In genomic region chr5:58060971-58061370, GRCh38 we compare ENCODE assay signal across 15 cellular contexts.
DNase-seq lines count a peak whose midpoint lies in the region; TF ChIP-seq lines count a peak whose summit lies in the region.
"Had no signal": no experiment of that assay in that cellular context is flagged by ENCODE, and none has a peak within 500 bp of the region (broad histone marks: within the 10 kb centered on the region; RNA-seq: fewer than 3 reads in every experiment).

No MANE protein-coding gene starts in this region.

- H3K9me2 ChIP-seq in SK-N-SH: no peaks in the 10 kb centered on the region

- no peak for TF ChIP-seq RAD21 in SK-N-SH (IDR thresholded peaks at IDR 0.05; ENCODE audit: low read length)

- TF ChIP-seq EP300 in SK-N-SH (IDR thresholded peaks at IDR 0.05; ENCODE audit: borderline replicate concordance in 1 of 2, low read depth in 1 of 2, low read length in 1 of 2): no peak
- TF ChIP-seq EP300 in stomach (IDR thresholded peaks at IDR 0.05): no peak

- TF ChIP-seq POLR2A in stomach (IDR thresholded peaks at IDR 0.05) (no peak), adrenal gland (IDR thresholded peaks at IDR 0.05) (no peak)

- DNase-seq in GM03348 (ENCODE audit: low spot score) (peak; percentile 72), SK-N-SH (no peak), foreskin fibroblast (peak; percentile 45 to 60), osteoblast (ENCODE audit: insufficient read length, low spot score, missing footprints) (peak; percentile 79), stomach (no peak), NCI-H2029 (lab: John Stamatoyannopoulos, UW) (no peak), adrenal gland (no peak), HUDEP-2 (lab: John Stamatoyannopoulos, UW; ENCODE audit: unreplicated experiment in 76 of 76) (no peak)
- DNase-seq: activated naive CD8-positive, alpha-beta T cell treated with anti-CD3 and anti-CD28 coated beads, Interleukin-2, amount 10 ng/mL, durations not matched to agents 7 days and 5 days; NCI-H187; NCI-H526 treated with DMSO at 0.1 percent for 48 hours; Peyer's patch; T-helper 17 cell had no signal

- H4K20me1 ChIP-seq in SK-N-SH (ENCODE audit: insufficient read depth): no peaks in the 10 kb centered on the region
- no peaks in the 10 kb centered on the region for H4K20me1 ChIP-seq in osteoblast (ENCODE audit: insufficient read depth, low read length)

- H2AFZ ChIP-seq in SK-N-SH (ENCODE audit: low read depth) (peak overlapping the region; percentile 52; the same call in 1 of the 2 replicates), osteoblast (ENCODE audit: low read length) (peak overlapping the region; percentile 32)

- no peaks in the 10 kb centered on the region for H3K36me3 ChIP-seq in SK-N-SH (replicated peaks in 1 of 2; ENCODE audit: control insufficient read depth in 1 of 2, insufficient read depth in 2 of 2, low read length in 1 of 2)
- no peaks in the 10 kb centered on the region for H3K36me3 ChIP-seq in osteoblast (ENCODE audit: insufficient read depth, low read length)
- no peaks in the 10 kb centered on the region for H3K36me3 ChIP-seq in stomach
- no peaks in the 10 kb centered on the region for H3K36me3 ChIP-seq in adrenal gland (replicated peaks in 1 of 2)
- H3K36me3 ChIP-seq: Peyer's patch had no signal

- POLR2A ChIA-PET in SK-N-SH (lab: Yijun Ruan, JAX): no interaction called here

- H3K79me2 ChIP-seq in SK-N-SH (ENCODE audit: insufficient read depth) (no peaks in the 10 kb centered on the region), osteoblast (ENCODE audit: insufficient read depth, low read length) (no peaks in the 10 kb centered on the region)

- H3K9ac ChIP-seq in SK-N-SH: no peak overlapping the region

- H3K4me1 ChIP-seq in SK-N-SH (ENCODE audit: control insufficient read depth in 1 of 2, insufficient read depth in 2 of 2, low read depth in 1 of 2, low read length in 1 of 2) (peaks cover 0 to 9% of the 10 kb centered on the region in 2 experiments; a peak in 2 of 4 replicates), osteoblast (ENCODE audit: insufficient read depth, low read length) (peaks cover 19% of the 10 kb centered on the region), stomach (no peaks in the 10 kb centered on the region), adrenal gland (replicated peaks in 1 of 2) (no peaks in the 10 kb centered on the region)
- H3K4me1 ChIP-seq: Peyer's patch had no signal

- 50% methylated on average over 3 of the region's 3 CpGs for WGBS in SK-N-SH (ENCODE audit: low lambda C conversion rate)
- WGBS in stomach, 5 donors: 60 to 70% (median 70%) methylated on average over 3 of the region's 3 CpGs
- WGBS in adrenal gland, 4 donors: 21 to 44% (median 41%) methylated on average over 3 of the region's 3 CpGs

- H3K9me3 ChIP-seq in SK-N-SH: 0 out of 2 replicates have a peak, but pooled peaks cover 18% of the 10 kb centered on the region
- no peaks in the 10 kb centered on the region for H3K9me3 ChIP-seq in osteoblast (ENCODE audit: low read depth, low read length)
- no peaks in the 10 kb centered on the region for H3K9me3 ChIP-seq in stomach
- no peaks in the 10 kb centered on the region for H3K9me3 ChIP-seq in adrenal gland (replicated peaks in 1 of 3)
- H3K9me3 ChIP-seq: Peyer's patch had no signal

- peak overlapping the region in 1 of 2 experiments; percentile 3; a peak in 1 of 4 replicates for H3K27ac ChIP-seq in SK-N-SH (ENCODE audit: low read depth in 2 of 2, low read length in 1 of 2)
- peak overlapping the region; percentile 13 for H3K27ac ChIP-seq in osteoblast (ENCODE audit: low read depth, low read length)
- no peak overlapping the region for H3K27ac ChIP-seq in stomach
- peak overlapping the region in 1 of 5 donors; percentile 32 for H3K27ac ChIP-seq in adrenal gland
- H3K27ac ChIP-seq: C4-2B, epithelial cell of prostate, Peyer's patch had no signal

- peaks cover 6% of the 10 kb centered on the region for H3F3A ChIP-seq in SK-N-SH (replicated peaks; ENCODE audit: insufficient read depth)

- H3K27me3 ChIP-seq in SK-N-SH (ENCODE audit: insufficient read depth) (no peaks in the 10 kb centered on the region), osteoblast (ENCODE audit: insufficient read depth, low read length) (no peaks in the 10 kb centered on the region), stomach (no peaks in the 10 kb centered on the region), adrenal gland (no peaks in the 10 kb centered on the region)
- H3K27me3 ChIP-seq: Peyer's patch had no signal

- H3K4me3 ChIP-seq in SK-N-SH (ENCODE audit: low read depth in 2 of 2, low read length in 1 of 2) (no peak overlapping the region), foreskin fibroblast (ENCODE audit: low read depth in 1 of 2, low read length in 2 of 2) (no peak overlapping the region), osteoblast (ENCODE audit: insufficient read depth, low read length) (no peak overlapping the region), stomach (no peak overlapping the region), adrenal gland (no peak overlapping the region)
- H3K4me3 ChIP-seq: Peyer's patch had no signal

- TF ChIP-seq CTCF in SK-N-SH (IDR thresholded peaks at IDR 0.05) (no peak), foreskin fibroblast (IDR thresholded peaks at IDR 0.05; ENCODE audit: low read depth, low read length) (no peak), osteoblast (IDR thresholded peaks at IDR 0.05; ENCODE audit: extremely low read depth, low read depth, low read length) (no peak), stomach (IDR thresholded peaks at IDR 0.05) (no peak), adrenal gland (IDR thresholded peaks at IDR 0.05) (no peak)

- H3K4me2 ChIP-seq in SK-N-SH: 0 out of 2 replicates have a peak overlapping the region, but pooled peaks have one; percentile 11
- peak overlapping the region; percentile 22 for H3K4me2 ChIP-seq in osteoblast (ENCODE audit: insufficient read depth, low read length)

- intact Hi-C loops in stomach (cut with DNase I; ENCODE audit: low total_unique reads): no loop called here
- intact Hi-C loops in adrenal gland (cut with DNase I): no loop called here

- CTCF ChIA-PET in SK-N-SH (lab: Yijun Ruan, JAX): no interaction called here

TF ChIP-seq in SK-N-SH, 30 proteins besides CTCF, POLR2A, EP300 and RAD21:
- TF ChIP-seq FOSL2 (IDR thresholded peaks at IDR 0.05; ENCODE audit: borderline replicate concordance, low read depth) (0 out of 2 replicates have a peak, but pooled peaks have one; percentile 4), GATA2 (CRISPR knock-in tag; IDR thresholded peaks at IDR 0.05) (no peak), ELF1 (IDR thresholded peaks at IDR 0.05) (no peak), NFIC (IDR thresholded peaks at IDR 0.05; ENCODE audit: borderline replicate concordance) (no peak), IRF3 (IDR thresholded peaks at IDR 0.05; ENCODE audit: low read depth, low read length) (no peak), TCF12 (IDR thresholded peaks at IDR 0.05) (peak; percentile 6; the same call in 1 of the 2 replicates), EZH2phosphoT487 (IDR thresholded peaks at IDR 0.05; ENCODE audit: borderline replicate concordance, low read depth) (no peak)

Comparison
In these comparisons a context has a peak if more than half of its experiments do, and no peak if none do; other contexts are left out.
1. DNase-seq: peak in GM03348 (single experiment), foreskin fibroblast (2 of 2) and osteoblast (single experiment); none in SK-N-SH (single experiment), stomach (single experiment), NCI-H2029 (single experiment), adrenal gland (0 of 7) and HUDEP-2 (0 of 76).